10 cellular contexts compared by ENCODE assay signal in genomic region chr3:4850211-4850927, GRCh38.
DNase-seq lines count a peak whose midpoint lies in the region; ATAC-seq and TF ChIP-seq lines count a peak whose summit lies in the region.
"Had no signal": no experiment of that assay in that cellular context is flagged by ENCODE, and none has a peak within 500 bp of the region (broad histone marks: within the 10 kb centered on the region; RNA-seq: fewer than 3 reads in every experiment).

No MANE protein-coding gene starts in this region.

- H3K4me1 Mint-ChIP-seq in activated CD8-positive, alpha-beta T cell treated with anti-CD3 and anti-CD28 coated beads for 36 hours (ENCODE audit: low read depth): peaks cover 94% of the 10 kb centered on the region

- H3K9me3 Mint-ChIP-seq in activated CD8-positive, alpha-beta T cell treated with anti-CD3 and anti-CD28 coated beads for 36 hours: peaks cover 6% of the 10 kb centered on the region

- H3K27me3 ChIP-seq in right lobe of liver: no peaks in the 10 kb centered on the region

- intact Hi-C loops in activated CD8-positive, alpha-beta T cell treated with anti-CD3 and anti-CD28 coated beads for 36 hours (cut with micrococcal nuclease): loop anchor here (1.0 to 5.0 kb wide), 5 partner anchors 20 to 127 kb away; no protein-coding TSS in a partner anchor
- intact Hi-C loops in right lobe of liver (cut with DNase I): no loop called here

- peak overlapping the region; percentile 47 for H3K4me3 Mint-ChIP-seq in activated CD8-positive, alpha-beta T cell treated with anti-CD3 and anti-CD28 coated beads for 36 hours

- 48% methylated on average over 4 of the region's 5 CpGs for WGBS in right lobe of liver (ENCODE audit: insufficient coverage, low coverage, low lambda C conversion rate, missing lambda C conversion rate)

- POLR2A ChIA-PET in activated CD8-positive, alpha-beta T cell treated with anti-CD3 and anti-CD28 coated beads for 36 hours (lab: Charles Lee): interaction anchor here (0.8 to 10.5 kb wide), 12 partner anchors 9 to 173 kb away, joined by 3 to 222 read pairs (median 6); partner anchors contain the start of gene BHLHE40

- TF ChIP-seq CTCF in activated CD8-positive, alpha-beta T cell treated with anti-CD3 and anti-CD28 coated beads for 36 hours (IDR thresholded peaks at IDR 0.05): no peak
- no peak for TF ChIP-seq CTCF in right lobe of liver (IDR thresholded peaks at IDR 0.05)

- peak; percentile 89 for DNase-seq in activated CD8-positive, alpha-beta T cell treated with anti-CD3 and anti-CD28 coated beads for 36 hours
- DNase-seq in stimulated activated CD4-positive, alpha-beta T cell treated with anti-CD3 and anti-CD28 coated beads, Interleukin-2, amount 100 ng/mL, for 48 hours: peak; percentile 37 to 45
- DNase-seq in middle frontal gyrus (ENCODE audit: extremely low spot score, low spot score) (no peak), SKM-1 treated with dmso at 0.1 percent for 144 hours (lab: John Stamatoyannopoulos, UW; ENCODE audit: unreplicated experiment) (no peak), right lobe of liver (no peak)
- DNase-seq in activated CD4-positive, CD25-positive, alpha-beta regulatory T cell treated with anti-CD3 and anti-CD28 coated beads, Interleukin-2, amount 50 U/mL, for 72 hours: no peak
- DNase-seq: NCI-H1436, occipital lobe had no signal

- CTCF ChIA-PET in activated CD8-positive, alpha-beta T cell treated with anti-CD3 and anti-CD28 coated beads for 36 hours (lab: Charles Lee): interaction anchor here (0.8 to 5.1 kb wide), 13 partner anchors 9 to 167 kb away, joined by 3 to 27 read pairs (median 6); partner anchors contain the start of gene BHLHE40

- no peaks in the 10 kb centered on the region for H3K4me1 ChIP-seq in right lobe of liver

- no peaks in the 10 kb centered on the region for H3K36me3 ChIP-seq in right lobe of liver

- peak; percentile 41 for ATAC-seq in GM19324 (IDR thresholded peaks at IDR 0.05; ENCODE audit: low FRiP score, unreplicated experiment)
- ATAC-seq in HG02981 (IDR thresholded peaks at IDR 0.05; ENCODE audit: unreplicated experiment): peak; percentile 40
- ATAC-seq in activated CD8-positive, alpha-beta T cell treated with anti-CD3 and anti-CD28 coated beads for 36 hours: peak; percentile 37
- ATAC-seq in right lobe of liver: no peak

- TF ChIP-seq POLR2A in right lobe of liver (IDR thresholded peaks at IDR 0.05): no peak

- H3K9me3 ChIP-seq in right lobe of liver: no peaks in the 10 kb centered on the region

- no peaks in the 10 kb centered on the region for H3K27me3 Mint-ChIP-seq in activated CD8-positive, alpha-beta T cell treated with anti-CD3 and anti-CD28 coated beads for 36 hours

- H3K4me3 ChIP-seq in right lobe of liver: no peak overlapping the region

- H3K27ac ChIP-seq in right lobe of liver: no peak overlapping the region

- peaks cover 54% of the 10 kb centered on the region for H3K36me3 Mint-ChIP-seq in activated CD8-positive, alpha-beta T cell treated with anti-CD3 and anti-CD28 coated beads for 36 hours (ENCODE audit: low read depth)

- H3K27ac Mint-ChIP-seq in activated CD8-positive, alpha-beta T cell treated with anti-CD3 and anti-CD28 coated beads for 36 hours: peak overlapping the region; percentile 99

Comparison
In these comparisons a context has a peak if more than half of its experiments do, and no peak if none do; other contexts are left out.
1. ATAC-seq: peak in GM19324 (single experiment), HG02981 (single experiment) and activated CD8-positive, alpha-beta T cell treated with anti-CD3 and anti-CD28 coated beads for 36 hours (single experiment); none in right lobe of liver (0 of 4).
2. DNase-seq: peak in activated CD8-positive, alpha-beta T cell treated with anti-CD3 and anti-CD28 coated beads for 36 hours (single experiment) and stimulated activated CD4-positive, alpha-beta T cell treated with anti-CD3 and anti-CD28 coated beads, Interleukin-2, amount 100 ng/mL, for 48 hours (2 of 2); none in middle frontal gyrus (single experiment), SKM-1 treated with dmso at 0.1 percent for 144 hours (single experiment), right lobe of liver (0 of 3) and activated CD4-positive, CD25-positive, alpha-beta regulatory T cell treated with anti-CD3 and anti-CD28 coated beads, Interleukin-2, amount 50 U/mL, for 72 hours (single experiment).